ENCODE assay signal across 8 cellular contexts in genomic region chr15:63600646-63601025, GRCh38. TPM values are rescaled to one million over a fixed set of nuclear protein-coding genes. Genes with fewer than 3 reads are reported as not detected.
A peak's percentile ranks its signal among the peaks of the same experiment; 100 is the strongest.
DNase-seq lines count a peak whose midpoint lies in the region; ATAC-seq and TF ChIP-seq lines count a peak whose summit lies in the region.

No MANE protein-coding gene starts in this region.

- no peaks in the 10 kb centered on the region for H3K27me3 ChIP-seq in dorsolateral prefrontal cortex
- no peaks in the 10 kb centered on the region for H3K27me3 ChIP-seq in lower lobe of right lung (ENCODE audit: low read depth)

- peak overlapping the region; percentile 91 for H3K27ac ChIP-seq in C4-2B
- peak overlapping the region; percentile 76 to 98 (median 93) for H3K27ac ChIP-seq in dorsolateral prefrontal cortex
- peak overlapping the region; percentile 84 for H3K27ac ChIP-seq in lower lobe of right lung

- peak; percentile 69 for ATAC-seq in HG03442 (IDR thresholded peaks at IDR 0.05; ENCODE audit: unreplicated experiment)
- ATAC-seq in lower lobe of right lung, result peak; percentile 91 to 95

- DNase-seq in GM19240 (ENCODE audit: insufficient read length, low spot score), result peak; percentile 64
- peak; percentile 84 for DNase-seq in NCI-H526 treated with DMSO at 0.1 percent for 48 hours (lab: John Stamatoyannopoulos, UW)
- peak; percentile 84 to 86 for DNase-seq in activated CD4-positive, alpha-beta T cell treated with anti-CD3 and anti-CD28 coated beads, Interleukin-2, amount 50 U/mL, for 4 hours
- peak; percentile 63 to 92 (median 85) for DNase-seq in dorsolateral prefrontal cortex
- peak; percentile 95 for DNase-seq in lower lobe of right lung
- DNase-seq in stimulated activated CD4-positive, alpha-beta T cell treated with anti-CD3 and anti-CD28 coated beads, Interleukin-4, amount 100 ng/mL, for 48 hours (ENCODE audit: low read depth in 2 of 2), result peak; percentile 86 to 88

- intact Hi-C loops in dorsolateral prefrontal cortex (cut with DNase I) (loop anchor here (1.0 to 10.0 kb wide), 6 partner anchors 96 to 554 kb away; partner anchors contain the start of genes RPS27L (in 1 of the 2), SNX22 (in 1 of the 2) and USP3 (in 1 of the 2)), lower lobe of right lung (cut with DNase I) (no loop called here)

- H3K4me3 ChIP-seq in dorsolateral prefrontal cortex (peak overlapping the region; percentile 52 to 93 (median 80)), lower lobe of right lung (peak overlapping the region; percentile 83)

- peaks cover 52% of the 10 kb centered on the region for H3K4me1 ChIP-seq in lower lobe of right lung

- H3K36me3 ChIP-seq in lower lobe of right lung, result no peaks in the 10 kb centered on the region

- TF ChIP-seq CTCF in C4-2B (conservative IDR thresholded peaks at IDR 0.05), result no peak; the same call in 1 of the 2 replicates
- peak in 29 of 56 donors; percentile 7 to 63 (median 37) for TF ChIP-seq CTCF in dorsolateral prefrontal cortex (IDR thresholded peaks at IDR 0.05 in 54 of 56, conservative IDR thresholded peaks at IDR 0.05 in 2 of 56; ENCODE audit: low read depth in 1 of 56, partially characterized antibody in 56 of 56)
- TF ChIP-seq CTCF in lower lobe of right lung (IDR thresholded peaks at IDR 0.05), result no peak

- no peaks in the 10 kb centered on the region for H3K9me3 ChIP-seq in lower lobe of right lung

RNA-seq across cellular contexts. Expression of gene FBXL22, which starts 3.4 kb away (rescaled TPM):
- total RNA-seq in dorsolateral prefrontal cortex, result 1 to 10 TPM in 111 of 120 experiments, under 1 TPM in 9; 0.60 to 5.0 (median 2.0) TPM
- 1.4 TPM for total RNA-seq in lower lobe of right lung

Comparison
In these comparisons a context has a peak if more than half of its experiments do, and no peak if none do; other contexts are left out.
1. Peak in every context shown above with its lines: DNase-seq, ATAC-seq, H3K4me3 ChIP-seq and H3K27ac ChIP-seq.
2. CTCF ChIP-seq: peak in dorsolateral prefrontal cortex (29 of 56); none in C4-2B (single experiment) and lower lobe of right lung (single experiment).